Comparison of ENCODE assay signal across 20 cellular contexts in genomic region chr19:5342573-5343201, GRCh38.
"Had no signal": no experiment of that assay in that cellular context is flagged by ENCODE, and none has a peak within 500 bp of the region (broad histone marks: within the 10 kb centered on the region; RNA-seq: fewer than 3 reads in every experiment).

No MANE protein-coding gene starts in this region.

- ATAC-seq: heart right ventricle; left ventricle myocardium superior; pancreas; stimulated activated naive B cell treated with anti-CD40 and anti-IgM and Interleukin-4, amounts not matched to agents 10 μg/mL and 1 μg/mL and 100 μg/mL, for 72 hours had no signal

- DNase-seq: activated CD4-positive, alpha-beta T cell treated with anti-CD3 and anti-CD28 coated beads for 1 hour; activated CD8-positive, alpha-beta memory T cell treated with anti-CD3 and anti-CD28 coated beads for 24 hours; activated CD8-positive, alpha-beta memory T cell treated with anti-CD3 and anti-CD28 coated beads, Interleukin-2, amount 50 U/mL, for 48 hours; activated effector memory CD4-positive, alpha-beta T cell treated with anti-CD3 and anti-CD28 coated beads, Interleukin-2, amount 50 U/mL, for 16 hours; activated naive CD4-positive, alpha-beta T cell treated with anti-CD3 and anti-CD28 coated beads, Interleukin-2, amount 50 U/mL, for 16 hours; activated T-cell treated with anti-CD3 and anti-CD28 coated beads, Interleukin-2, amount 50 U/mL, for 48 hours; effector CD4-positive, alpha-beta T cell; heart right ventricle; immature natural killer cell; left ventricle myocardium superior; spleen; stimulated activated CD4-positive, alpha-beta T cell treated with anti-CD3 and anti-CD28 coated beads, Interleukin-4, amount 100 ng/mL, for 4 hours; stimulated activated naive B cell treated with anti-CD40 and anti-IgM and Interleukin-4, amounts not matched to agents 10 μg/mL and 1 μg/mL and 100 μg/mL, for 72 hours; T-helper 1 cell; T-helper 9 cell; WERI-Rb-1 had no signal

- FAIRE-seq: pancreas had no signal

- H3K36me3 ChIP-seq: ascending aorta, breast epithelium, heart right ventricle, pancreas, spleen, thoracic aorta, WERI-Rb-1 had no signal

- H3K9me3 ChIP-seq: breast epithelium, pancreas, thoracic aorta had no signal

- H3K27me3 ChIP-seq: pancreas had no signal

- H3K27ac ChIP-seq: ascending aorta, breast epithelium, heart right ventricle, pancreas, spleen, thoracic aorta, WERI-Rb-1 had no signal

- H3K4me3 ChIP-seq: ascending aorta, breast epithelium, heart right ventricle, pancreas, spleen, thoracic aorta had no signal
